In genomic region chr3:4850211-4850927, GRCh38 we compare ENCODE assay signal across 9 cellular contexts.
A peak's percentile ranks its signal among the peaks of the same experiment; 100 is the strongest.
DNase-seq lines count a peak whose midpoint lies in the region; ATAC-seq, FAIRE-seq and TF ChIP-seq lines count a peak whose summit lies in the region.
"Had no signal": no experiment of that assay in that cellular context is flagged by ENCODE, and none has a peak within 500 bp of the region (broad histone marks: within the 10 kb centered on the region; RNA-seq: fewer than 3 reads in every experiment).

No MANE protein-coding gene starts in this region.

- H3K9me3 Mint-ChIP-seq in activated CD4-positive, alpha-beta memory T cell treated with anti-CD3 and anti-CD28 coated beads, Interleukin-2, amount 10 ng/mL, durations not matched to agents 7 days and 5 days = peaks cover 5% of the 10 kb centered on the region

- peaks cover 90% of the 10 kb centered on the region for H3K4me1 Mint-ChIP-seq in activated CD4-positive, alpha-beta memory T cell treated with anti-CD3 and anti-CD28 coated beads, Interleukin-2, amount 10 ng/mL, durations not matched to agents 7 days and 5 days

- DNase-seq in GM19239 (ENCODE audit: insufficient read length, low spot score) (no peak), T-helper 9 cell (no peak), GM13977 (ENCODE audit: low spot score) (no peak), activated gamma-delta T cell treated with Interleukin-2 at 50 U/mL for 16 hours (no peak)
- DNase-seq in activated CD4-positive, alpha-beta memory T cell treated with anti-CD3 and anti-CD28 coated beads, Interleukin-2, amount 10 ng/mL, durations not matched to agents 7 days and 5 days = peak; percentile 69
- peak; percentile 26 for DNase-seq in stimulated activated CD4-positive, alpha-beta T cell treated with anti-CD3 and anti-CD28 coated beads, Interleukin-2, amount 100 ng/mL, for 4 hours (ENCODE audit: low read depth)
- no peak for DNase-seq in central memory CD4-positive, alpha-beta T cell
- DNase-seq: NCI-H1417 treated with DMSO at 0.1 percent for 48 hours had no signal

- ATAC-seq in HG02973 (IDR thresholded peaks at IDR 0.05; ENCODE audit: unreplicated experiment) = peak; percentile 41

- no peaks in the 10 kb centered on the region for H3K27me3 Mint-ChIP-seq in activated CD4-positive, alpha-beta memory T cell treated with anti-CD3 and anti-CD28 coated beads, Interleukin-2, amount 10 ng/mL, durations not matched to agents 7 days and 5 days

- in situ Hi-C loops in GM13977 (cut with MboI; ENCODE audit: low pct_unique_long_range_greater_than_20kb, low sequenced_read_pairs, unreplicated experiment) = no loop called here

- H3K27ac Mint-ChIP-seq in activated CD4-positive, alpha-beta memory T cell treated with anti-CD3 and anti-CD28 coated beads, Interleukin-2, amount 10 ng/mL, durations not matched to agents 7 days and 5 days = peak overlapping the region; percentile 94

- H3K36me3 Mint-ChIP-seq in activated CD4-positive, alpha-beta memory T cell treated with anti-CD3 and anti-CD28 coated beads, Interleukin-2, amount 10 ng/mL, durations not matched to agents 7 days and 5 days (ENCODE audit: low read depth) = peaks cover 35% of the 10 kb centered on the region

- peak overlapping the region; percentile 38 for H3K4me3 Mint-ChIP-seq in activated CD4-positive, alpha-beta memory T cell treated with anti-CD3 and anti-CD28 coated beads, Interleukin-2, amount 10 ng/mL, durations not matched to agents 7 days and 5 days

- TF ChIP-seq CTCF in GM13977 (IDR thresholded peaks at IDR 0.05; ENCODE audit: extremely low read depth, insufficient read depth, missing control alignments) = no peak

- FAIRE-seq in GM19239 (lab: Jason Lieb, UNC) = peak; percentile 89

- POLR2A ChIA-PET in activated CD4-positive, alpha-beta memory T cell treated with anti-CD3 and anti-CD28 coated beads, Interleukin-2, amount 10 ng/mL, durations not matched to agents 7 days and 5 days (lab: Charles Lee) = interaction anchor here (0.6 to 22.2 kb wide), 20 partner anchors 9 to 1719 kb away, joined by 3 to 455 read pairs (median 6); partner anchors contain the start of gene BHLHE40

- CTCF ChIA-PET in activated CD4-positive, alpha-beta memory T cell treated with anti-CD3 and anti-CD28 coated beads, Interleukin-2, amount 10 ng/mL, durations not matched to agents 7 days and 5 days (lab: Charles Lee) = interaction anchor here (0.5 to 3.6 kb wide), 13 partner anchors 12 to 139 kb away, joined by 3 to 20 read pairs (median 3); partner anchors contain the start of gene BHLHE40

Comparison
In these comparisons a context has a peak if more than half of its experiments do, and no peak if none do; other contexts are left out.
1. DNase-seq: peak in activated CD4-positive, alpha-beta memory T cell treated with anti-CD3 and anti-CD28 coated beads, Interleukin-2, amount 10 ng/mL, durations not matched to agents 7 days and 5 days (single experiment) and stimulated activated CD4-positive, alpha-beta T cell treated with anti-CD3 and anti-CD28 coated beads, Interleukin-2, amount 100 ng/mL, for 4 hours (single experiment); none in GM19239 (single experiment), central memory CD4-positive, alpha-beta T cell (single experiment), T-helper 9 cell (single experiment), GM13977 (single experiment) and activated gamma-delta T cell treated with Interleukin-2 at 50 U/mL for 16 hours (single experiment).